ENCODE assay signal across 26 cellular contexts in the genomic region with DNA sequence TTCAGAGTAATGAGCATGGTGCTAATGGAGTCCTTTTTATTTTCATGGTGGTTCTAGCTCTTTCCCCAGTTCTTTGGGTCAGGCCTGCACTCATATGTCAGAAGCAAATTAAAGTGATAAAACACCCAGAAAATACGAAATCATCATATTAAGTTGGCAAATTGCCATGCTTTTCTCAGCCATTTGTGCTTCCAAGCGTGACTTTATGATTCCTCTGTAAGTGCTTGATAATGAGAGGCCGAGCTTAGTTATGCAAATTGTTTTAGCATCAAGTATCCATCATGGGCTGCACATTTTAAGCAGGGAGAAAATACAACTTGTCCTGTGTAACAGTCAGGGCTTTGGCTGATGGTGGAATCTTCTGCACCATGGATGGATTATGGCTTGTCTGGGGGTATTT. TPM values are rescaled to one million over a fixed set of nuclear protein-coding genes. Genes with fewer than 3 reads are reported as not detected.
A peak's percentile ranks its signal among the peaks of the same experiment; 100 is the strongest.
DNase-seq lines count a peak whose midpoint lies in the region; ATAC-seq, FAIRE-seq and TF ChIP-seq lines count a peak whose summit lies in the region.
"Had no signal": no experiment of that assay in that cellular context is flagged by ENCODE, and none has a peak within 500 bp of the region (broad histone marks: within the 10 kb centered on the region; RNA-seq: fewer than 3 reads in every experiment).

No MANE protein-coding gene starts in this region.

- TF ChIP-seq POLR2A in K562 (conservative IDR thresholded peaks at IDR 0.05): no peak

- H3K4me3 ChIP-seq in K562: no peak overlapping the region
- H3K4me3 ChIP-seq: A549; BLaER1 treated with 17β-estradiol and CSF1 and Interleukin-3, amounts not matched to agents 10 nM and 100 nM; SJSA1 had no signal

- DNase-seq in DMS79 treated with DMSO at 0.1 percent for 48 hours (lab: John Stamatoyannopoulos, UW) (peak; percentile 37), NAMALWA (ENCODE audit: low spot score) (peak; percentile 17), NCI-H524 (lab: John Stamatoyannopoulos, UW) (peak; percentile 24 to 73), K562 (ENCODE audit: extremely low read depth in 1 of 4, low spot score in 3 of 4) (no peak), caudate nucleus (lab: John Stamatoyannopoulos, UW) (no peak)
- DNase-seq: AML-193; CD4-positive, alpha-beta T cell; COR-L47; DMS53; Kasumi-1; MV-4-11; NCI-H1436 treated with DMSO at 0.1 percent for 48 hours; NCI-H187 treated with DMSO at 0.1 percent for 48 hours; NCI-H446; NCI-H774; Right ventricle myocardium superior; RPMI8226; T-helper 2 cell had no signal

- no peaks in the 10 kb centered on the region for H3K9me1 ChIP-seq in K562 (ENCODE audit: control insufficient read depth, insufficient read depth, low read length)

- TF ChIP-seq EP300 in K562 (IDR thresholded peaks at IDR 0.05; ENCODE audit: low read length): no peak

- TF ChIP-seq CTCF in K562 (IDR thresholded peaks at IDR 0.05 in 2 of 3, conservative IDR thresholded peaks at IDR 0.05 in 1 of 3; ENCODE audit: insufficient read depth in 2 of 3, low read depth in 1 of 3, low read length in 3 of 3): no peak

- no peak overlapping the region for H2AFZ ChIP-seq in K562 (ENCODE audit: low read depth, low read length)

- no peak for TF ChIP-seq RAD21 in K562 (CRISPR knock-in tag; conservative IDR thresholded peaks at IDR 0.05 in 1 of 2, IDR thresholded peaks at IDR 0.05 in 1 of 2)

- POLR2A ChIA-PET in K562 (lab: Yijun Ruan, JAX): interaction anchor here (1.2 kb wide), 1 partner anchor 11 kb away, joined by 4 read pairs; no protein-coding TSS in a partner anchor

- CTCF ChIA-PET in K562 (lab: Yijun Ruan, JAX; ENCODE audit: low intra/inter-chr PET ratio): no interaction called here

- H3K79me2 ChIP-seq in K562 (ENCODE audit: control insufficient read depth, insufficient read depth, low read length): no peaks in the 10 kb centered on the region

- no TSS peak for BruUV-seq in K562 (replicated peaks; lab: Mats Ljungman, UMichigan)

- no peak for FAIRE-seq in K562 (lab: Jason Lieb, UNC)
- FAIRE-seq: A549, GM18507 had no signal

- ATAC-seq in K562: no peak
- ATAC-seq in GM19397 (IDR thresholded peaks at IDR 0.05; ENCODE audit: unreplicated experiment): no peak
- no peak for ATAC-seq in GM21737 (IDR thresholded peaks at IDR 0.05; ENCODE audit: unreplicated experiment)
- ATAC-seq: A549, HCT116 had no signal

- in situ Hi-C loops in K562 (cut with MboI): no loop called here

- no peaks in the 10 kb centered on the region for H4K20me1 ChIP-seq in K562 (replicated peaks; ENCODE audit: control insufficient read depth, insufficient read depth, low read length)
- H4K20me1 ChIP-seq: BLaER1 treated with 17β-estradiol and CSF1 and Interleukin-3, amounts not matched to agents 10 nM and 100 nM had no signal

- H3K27ac ChIP-seq in K562 (ENCODE audit: extremely low read depth, low read depth, low read length) (no peak overlapping the region), caudate nucleus (ENCODE audit: low read depth, low read length) (no peak overlapping the region)
- H3K27ac ChIP-seq: A549; BLaER1 treated with 17β-estradiol and CSF1 and Interleukin-3, amounts not matched to agents 10 nM and 100 nM; HL-60; SJSA1 had no signal

- no peaks in the 10 kb centered on the region; a peak in 1 of 5 replicates for H3K27me3 ChIP-seq in K562 (ENCODE audit: control insufficient read depth in 2 of 2, insufficient read depth in 2 of 2, low read length in 2 of 2)
- H3K27me3 ChIP-seq: BLaER1 treated with 17β-estradiol and CSF1 and Interleukin-3, amounts not matched to agents 10 nM and 100 nM; SJSA1 had no signal

- H3K36me3 ChIP-seq in K562 (ENCODE audit: control insufficient read depth, insufficient read depth, low read length): no peaks in the 10 kb centered on the region
- H3K36me3 ChIP-seq: BLaER1 treated with 17β-estradiol and CSF1 and Interleukin-3, amounts not matched to agents 10 nM and 100 nM; SJSA1 had no signal

- H3K4me2 ChIP-seq in K562 (ENCODE audit: insufficient read depth, low read length): no peak overlapping the region
- H3K4me2 ChIP-seq: A549; BLaER1 treated with 17β-estradiol and CSF1 and Interleukin-3, amounts not matched to agents 10 nM and 100 nM had no signal

- no peak overlapping the region for H3K9ac ChIP-seq in K562 (ENCODE audit: insufficient read depth in 1 of 2, low read depth in 2 of 2, low read length in 2 of 2)
- H3K9ac ChIP-seq: BLaER1 treated with 17β-estradiol and CSF1 and Interleukin-3, amounts not matched to agents 10 nM and 100 nM had no signal

- 0% methylated on average over 3 of the region's 3 CpGs for WGBS in K562 (ENCODE audit: insufficient coverage, low coverage, missing lambda C conversion rate)

- intact Hi-C loops in K562 (cut with micrococcal nuclease): no loop called here

- no peaks in the 10 kb centered on the region for H3K4me1 ChIP-seq in K562 (replicated peaks in 1 of 2; ENCODE audit: control insufficient read depth in 2 of 2, insufficient read depth in 2 of 2, low read length in 2 of 2)
- H3K4me1 ChIP-seq: A549; BLaER1 treated with 17β-estradiol and CSF1 and Interleukin-3, amounts not matched to agents 10 nM and 100 nM; SJSA1 had no signal

- H3K9me3 ChIP-seq in K562 (replicated peaks; ENCODE audit: control insufficient read depth, insufficient read depth, low read depth, low read length): no peaks in the 10 kb centered on the region
- H3K9me3 ChIP-seq: A549; BLaER1 treated with 17β-estradiol and CSF1 and Interleukin-3, amounts not matched to agents 10 nM and 100 nM; SJSA1 had no signal

TF ChIP-seq in K562, 482 proteins besides CTCF, POLR2A, EP300 and RAD21:
- TF ChIP-seq KDM4B (IDR thresholded peaks at IDR 0.05; ENCODE audit: borderline replicate concordance in 2 of 2, low read depth in 1 of 2): no peak
- no peak for TF ChIP-seq TCF15 (CRISPR knock-in tag; IDR thresholded peaks at IDR 0.05)
- TF ChIP-seq KLF16 (IDR thresholded peaks at IDR 0.05): no peak
- TF ChIP-seq SLC30A9 (CRISPR knock-in tag; IDR thresholded peaks at IDR 0.05): no peak
- peak; percentile 40; the same call in 1 of the 2 replicates for TF ChIP-seq NFIC (IDR thresholded peaks at IDR 0.05)

RNA-seq across cellular contexts. Expression of gene MTUS2, which starts 45.2 kb away (rescaled TPM):
- total RNA-seq in K562 (2011; cell fraction: chromatin; rRNA removed; ENCODE audit: low replicate concordance): 0.09 TPM in 1 of 2 replicates, not detected in the other
- total RNA-seq in K562 (2011; cell fraction: nucleolus; rRNA removed): not detected in 2 replicates
- 0.07 TPM in 1 of 2 replicates, not detected in the other for total RNA-seq in K562 (2011; cell fraction: nucleoplasm; rRNA removed)
- total RNA-seq in K562 (2014; rRNA removed) (0.16 TPM in 1 of 2 replicates, not detected in the other), K562 (2014; rRNA removed; fragmentation: Illumina TruSeq; extraction: Trizol) (0.07 and 0.10 TPM in 2 replicates), K562 (2015; rRNA removed; fragmentation: Illumina TruSeq; extraction: Trizol) (0.04 and 0.30 TPM in 2 replicates), K562 (2021) (0.13 TPM in 1 of 2 replicates, not detected in the other)
- polyA plus RNA-seq in K562 (2011; rRNA removed) (0.01 and 0.04 TPM in 2 replicates), K562 (2014; fragmentation: Illumina TruSeq; extraction: Trizol) (0.10 and 0.22 TPM in 2 replicates), K562 (2014; fragmentation: Nextera tagmentation; extraction: Ambion mirVana) (under 1 TPM; 0.03 to 0.04 TPM), K562 (2014; rRNA removed) (0.13 and 0.28 TPM in 2 replicates)
- 0.01 TPM in 1 of 2 replicates, not detected in the other for polyA plus RNA-seq in K562 (2011; cell fraction: cytosol; rRNA removed)
- 0.04 TPM in 1 of 2 replicates, not detected in the other for polyA plus RNA-seq in K562 (2011; cell fraction: nucleus; rRNA removed)
- 0.10 and 0.25 TPM in 2 replicates for polyA plus RNA-seq in K562 (2012)
- polyA minus RNA-seq in K562 (2011; rRNA and poly(A)+ RNA removed): not detected in 2 replicates
- polyA minus RNA-seq in K562 (2011; cell fraction: cytosol; rRNA and poly(A)+ RNA removed): not detected in 2 replicates
- polyA minus RNA-seq in K562 (2011; cell fraction: nucleus; rRNA and poly(A)+ RNA removed): under 0.01 TPM in 1 of 2 replicates, not detected in the other
- total RNA-seq: SJSA1 had no signal
- polyA plus RNA-seq: A549 had no signal

Comparison
In these comparisons a context has a peak if more than half of its experiments do, and no peak if none do; other contexts are left out.
1. DNase-seq: peak in DMS79 treated with DMSO at 0.1 percent for 48 hours (single experiment), NAMALWA (single experiment) and NCI-H524 (2 of 2); none in K562 (0 of 4) and caudate nucleus (0 of 61).